ENCODE assay signal across 8 cellular contexts in genomic region chrX:40176256-40176978, GRCh38.
DNase-seq lines count a peak whose midpoint lies in the region; ATAC-seq and TF ChIP-seq lines count a peak whose summit lies in the region.

No MANE protein-coding gene starts in this region.

- ATAC-seq in HG02642 (IDR thresholded peaks at IDR 0.05; ENCODE audit: poor library complexity, unreplicated experiment), result peak; percentile 30
- ATAC-seq in SK-N-SH treated with all-trans-retinoic acid at 6 μM for 48 hours, result peak; percentile 50
- peak; percentile 43 to 46 for ATAC-seq in gastrocnemius medialis

- peak overlapping the region; percentile 82 to 89 (median 85) for H3K27ac ChIP-seq in gastrocnemius medialis

- peak overlapping the region; percentile 62 to 70 (median 66) for H3K4me3 ChIP-seq in gastrocnemius medialis

- H3K36me3 ChIP-seq in gastrocnemius medialis, result no peaks in the 10 kb centered on the region

- intact Hi-C loops in gastrocnemius medialis (cut with DNase I; ENCODE audit: low total_unique reads), result loop anchor here (2.0 to 10.0 kb wide), 4 partner anchors 68 to 1372 kb away; partner anchors contain the start of gene MID1IP1

- DNase-seq in GM10248 (ENCODE audit: extremely low spot score) (peak; percentile 67), amniotic epithelial cell (ENCODE audit: low read depth) (peak; percentile 29), hypothalamus (lab: John Stamatoyannopoulos, UW) (peak in 44 of 51 donors; percentile 3 to 74 (median 39)), gastrocnemius medialis (peak; percentile 52 to 56), GM19240 (ENCODE audit: insufficient read length, low spot score) (no peak), GOT3 (lab: John Stamatoyannopoulos, UW) (no peak)

- peak; percentile 43 to 48 for TF ChIP-seq POLR2A in gastrocnemius medialis (IDR thresholded peaks at IDR 0.05)

- in situ Hi-C loops in gastrocnemius medialis (cut with MboI; ENCODE audit: low sequenced_read_pairs in 4 of 4), result loop anchor here in 2 of 4 donors (10.0 to 25.0 kb wide), 2 partner anchors 439 to 442 kb away; no protein-coding TSS in a partner anchor

- H3K4me1 ChIP-seq in gastrocnemius medialis, result peaks cover 2 to 17% of the 10 kb centered on the region in 2 donors

- CTCF ChIA-PET in GM10248 (lab: Yijun Ruan, JAX), result interaction anchor here (1.4 kb wide), 1 partner anchor 16 kb away, joined by 3 read pairs; no protein-coding TSS in a partner anchor

- H3K9me3 ChIP-seq in gastrocnemius medialis, result no peaks in the 10 kb centered on the region

- POLR2A ChIA-PET in GM10248 (lab: Yijun Ruan, JAX), result no interaction called here

- peaks cover 0 to 40% (median 23%) of the 10 kb centered on the region in 3 donors for H3K27me3 ChIP-seq in gastrocnemius medialis

- TF ChIP-seq CTCF in GM10248 (IDR thresholded peaks at IDR 0.05; ENCODE audit: control extremely low read depth, extremely low read depth, low read depth, missing control alignments) (no peak), gastrocnemius medialis (IDR thresholded peaks at IDR 0.05 in 4 of 5, conservative IDR thresholded peaks at IDR 0.05 in 1 of 5) (no peak)

TF ChIP-seq in SK-N-SH treated with all-trans-retinoic acid at 6 μM for 48 hours, 23 proteins besides CTCF, POLR2A, EP300 and RAD21:
- TF ChIP-seq PATZ1 (CRISPR knock-in tag; IDR thresholded peaks at IDR 0.05; ENCODE audit: borderline replicate concordance), result peak; percentile 36; the same call in 1 of the 2 replicates
- no peak for TF ChIP-seq ZFP3 (CRISPR knock-in tag; IDR thresholded peaks at IDR 0.05)

Comparison
In these comparisons a context has a peak if more than half of its experiments do, and no peak if none do; other contexts are left out.
1. DNase-seq: peak in GM10248 (single experiment), amniotic epithelial cell (single experiment), hypothalamus (44 of 51) and gastrocnemius medialis (2 of 2); none in GM19240 (single experiment) and GOT3 (single experiment).
2. Peak in every context shown above with its lines, with median percentiles within 50 percentile points of each other: ATAC-seq.